ENCODE assay signal across 37 cellular contexts in the genomic region with DNA sequence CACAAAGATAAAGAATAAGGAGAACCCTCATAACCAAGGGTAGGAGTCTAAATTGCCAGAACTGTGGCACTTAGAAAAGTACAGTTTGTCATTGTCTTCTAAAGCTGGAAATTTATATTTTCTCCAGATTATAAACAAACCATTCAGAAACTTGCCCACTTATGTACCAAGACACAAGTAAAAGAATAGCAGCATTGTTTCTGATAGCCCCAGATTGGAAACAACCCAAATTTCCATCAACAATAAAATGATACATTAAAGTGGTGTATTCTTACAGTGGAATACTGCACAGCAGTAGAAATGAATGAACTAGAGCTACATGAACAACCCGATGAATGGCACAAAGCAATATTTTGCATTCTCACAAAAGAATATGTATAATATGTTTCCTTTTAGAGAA.
"Had no signal": no experiment of that assay in that cellular context is flagged by ENCODE, and none has a peak within 500 bp of the region (broad histone marks: within the 10 kb centered on the region; RNA-seq: fewer than 3 reads in every experiment).

No MANE protein-coding gene starts in this region.

- H3K36me3 Mint-ChIP-seq: activated CD4-positive, alpha-beta memory T cell treated with anti-CD3 and anti-CD28 coated beads for 36 hours; activated CD8-positive, alpha-beta memory T cell treated with anti-CD3 and anti-CD28 coated beads, Interleukin-2, amount 10 ng/mL, durations not matched to agents 7 days and 5 days; activated naive CD4-positive, alpha-beta T cell treated with anti-CD3 and anti-CD28 coated beads, Interleukin-2, amount 50 U/mL, for 24 hours; activated naive CD8-positive, alpha-beta T cell treated with anti-CD3 and anti-CD28 coated beads for 36 hours; brain had no signal

- H3K27ac ChIP-seq: adrenal gland, breast epithelium, cardiac muscle cell, coronary artery, dorsolateral prefrontal cortex, gastrocnemius medialis, WERI-Rb-1 had no signal

- H3K4me1 ChIP-seq: adrenal gland, breast epithelium, gastrocnemius medialis had no signal

- H3K4me3 Mint-ChIP-seq: activated CD4-positive, alpha-beta memory T cell treated with anti-CD3 and anti-CD28 coated beads for 36 hours; activated CD4-positive, alpha-beta T cell treated with anti-CD3 and anti-CD28 coated beads for 36 hours; activated CD4-positive, alpha-beta T cell treated with anti-CD3 and anti-CD28 coated beads, Interleukin-2, amount 10 ng/mL, durations not matched to agents 24 days and 14 days; activated CD8-positive, alpha-beta memory T cell treated with anti-CD3 and anti-CD28 coated beads, Interleukin-2, amount 10 ng/mL, durations not matched to agents 7 days and 5 days; activated CD8-positive, alpha-beta T cell treated with anti-CD3 and anti-CD28 coated beads, Interleukin-2, amount 10 ng/mL, durations not matched to agents 7 days and 5 days; activated naive CD4-positive, alpha-beta T cell treated with anti-CD3 and anti-CD28 coated beads for 36 hours; activated naive CD4-positive, alpha-beta T cell treated with anti-CD3 and anti-CD28 coated beads, Interleukin-2, amount 50 U/mL, for 24 hours; activated naive CD8-positive, alpha-beta T cell treated with anti-CD3 and anti-CD28 coated beads for 36 hours; activated naive CD8-positive, alpha-beta T cell treated with anti-CD3 and anti-CD28 coated beads, Interleukin-2, amount 50 U/mL, for 24 hours; activated T-helper 1 cell treated with anti-CD3 and anti-CD28 coated beads, Interleukin-12 subunit alpha, Interleukin-12 subunit beta, Interleukin-2, Interleukin-4 antibody, amounts not matched to agents 30 ng/mL and 10 ng/mL and 1 ng/mL, durations not matched to agents 14 hours and 24 hours and 36 hours; brain; central memory CD8-positive, alpha-beta T cell; dendritic cell treated with granulocyte-macrophage colony-stimulating factor and Interleukin-4, amounts not matched to agents 40 ng/mL and 50 ng/mL, for 4 days; endodermal cell; T-helper 17 cell; T-helper 2 cell treated with Interferon-gamma antibody and Interleukin-4, amounts not matched to agents 5 μg/mL and 100 μg/mL, for 36 hours had no signal

- H3K27ac Mint-ChIP-seq: activated CD4-positive, alpha-beta memory T cell treated with anti-CD3 and anti-CD28 coated beads for 36 hours; activated CD4-positive, alpha-beta T cell treated with anti-CD3 and anti-CD28 coated beads for 36 hours; activated CD4-positive, alpha-beta T cell treated with anti-CD3 and anti-CD28 coated beads, Interleukin-2, amount 10 ng/mL, durations not matched to agents 24 days and 14 days; activated CD8-positive, alpha-beta memory T cell treated with anti-CD3 and anti-CD28 coated beads, Interleukin-2, amount 10 ng/mL, durations not matched to agents 7 days and 5 days; activated CD8-positive, alpha-beta T cell treated with anti-CD3 and anti-CD28 coated beads, Interleukin-2, amount 10 ng/mL, durations not matched to agents 7 days and 5 days; activated naive CD4-positive, alpha-beta T cell treated with anti-CD3 and anti-CD28 coated beads for 36 hours; activated naive CD4-positive, alpha-beta T cell treated with anti-CD3 and anti-CD28 coated beads, Interleukin-2, amount 50 U/mL, for 24 hours; activated naive CD8-positive, alpha-beta T cell treated with anti-CD3 and anti-CD28 coated beads for 36 hours; activated naive CD8-positive, alpha-beta T cell treated with anti-CD3 and anti-CD28 coated beads, Interleukin-2, amount 50 U/mL, for 24 hours; activated T-helper 1 cell treated with anti-CD3 and anti-CD28 coated beads, Interleukin-12 subunit alpha, Interleukin-12 subunit beta, Interleukin-2, Interleukin-4 antibody, amounts not matched to agents 30 ng/mL and 10 ng/mL and 1 ng/mL, durations not matched to agents 14 hours and 24 hours and 36 hours; activated T-helper 2 cell treated with anti-CD3 and anti-CD28 coated beads, Interferon-gamma antibody, Interleukin-2, Interleukin-4, amounts not matched to agents 10 μg/mL and 5 μg/mL and 100 μg/mL, durations not matched to agents 14 hours and 24 hours and 36 hours; dendritic cell treated with granulocyte-macrophage colony-stimulating factor and Interleukin-4, amounts not matched to agents 40 ng/mL and 50 ng/mL, for 4 days; endodermal cell; T-helper 17 cell; T-helper 2 cell treated with Interferon-gamma antibody and Interleukin-4, amounts not matched to agents 5 μg/mL and 100 μg/mL, for 36 hours had no signal

- H3K9me3 ChIP-seq: adrenal gland, gastrocnemius medialis had no signal

- DNase-seq: activated CD4-positive, alpha-beta memory T cell treated with anti-CD3 and anti-CD28 coated beads for 36 hours; activated CD4-positive, alpha-beta T cell treated with anti-CD3 and anti-CD28 coated beads for 36 hours; activated CD4-positive, alpha-beta T cell treated with anti-CD3 and anti-CD28 coated beads, Interleukin-2, amount 10 ng/mL, durations not matched to agents 24 days and 14 days; activated CD4-positive, CD25-positive, alpha-beta regulatory T cell; activated CD4-positive, CD25-positive, alpha-beta regulatory T cell treated with anti-CD3 and anti-CD28 coated beads, Interleukin-2, amount 50 U/mL, for 72 hours; activated CD8-positive, alpha-beta memory T cell treated with anti-CD3 and anti-CD28 coated beads, Interleukin-2, amount 10 ng/mL, durations not matched to agents 7 days and 5 days; activated CD8-positive, alpha-beta memory T cell treated with anti-CD3 and anti-CD28 coated beads, Interleukin-2, amount 50 U/mL, for 4 hours; activated CD8-positive, alpha-beta T cell treated with anti-CD3 and anti-CD28 coated beads, Interleukin-2, amount 10 ng/mL, durations not matched to agents 7 days and 5 days; activated effector memory CD4-positive, alpha-beta T cell treated with anti-CD3 and anti-CD28 coated beads, Interleukin-2, amount 50 U/mL, for 16 hours; activated naive CD4-positive, alpha-beta T cell treated with anti-CD3 and anti-CD28 coated beads for 36 hours; activated naive CD8-positive, alpha-beta T cell treated with anti-CD3 and anti-CD28 coated beads for 36 hours; activated naive CD8-positive, alpha-beta T cell treated with anti-CD3 and anti-CD28 coated beads, Interleukin-2, amount 50 U/mL, for 24 hours; activated T-cell treated with anti-CD3 and anti-CD28 coated beads, Interleukin-2, amount 50 U/mL, for 1 hour; activated T-cell treated with anti-CD3 and anti-CD28 coated beads, Interleukin-2, amount 50 U/mL, for 48 hours; adrenal gland; amygdala; aorta; dorsolateral prefrontal cortex; effector memory CD4-positive, alpha-beta T cell; endodermal cell; foreskin fibroblast; gastrocnemius medialis; T-helper 1 cell; T-helper 17 cell; T1000; WERI-Rb-1 had no signal

- H3K27me3 ChIP-seq: cardiac muscle cell, gastrocnemius medialis had no signal

- H3K9me3 Mint-ChIP-seq: activated CD4-positive, alpha-beta memory T cell treated with anti-CD3 and anti-CD28 coated beads for 36 hours; activated CD4-positive, alpha-beta T cell treated with anti-CD3 and anti-CD28 coated beads, Interleukin-2, amount 10 ng/mL, durations not matched to agents 24 days and 14 days; activated naive CD4-positive, alpha-beta T cell treated with anti-CD3 and anti-CD28 coated beads for 36 hours; activated naive CD4-positive, alpha-beta T cell treated with anti-CD3 and anti-CD28 coated beads, Interleukin-2, amount 50 U/mL, for 24 hours; activated naive CD8-positive, alpha-beta T cell treated with anti-CD3 and anti-CD28 coated beads, Interleukin-2, amount 50 U/mL, for 24 hours; activated T-helper 1 cell treated with anti-CD3 and anti-CD28 coated beads, Interleukin-12 subunit alpha, Interleukin-12 subunit beta, Interleukin-2, Interleukin-4 antibody, amounts not matched to agents 30 ng/mL and 10 ng/mL and 1 ng/mL, durations not matched to agents 14 hours and 24 hours and 36 hours; activated T-helper 2 cell treated with anti-CD3 and anti-CD28 coated beads, Interferon-gamma antibody, Interleukin-2, Interleukin-4, amounts not matched to agents 10 μg/mL and 5 μg/mL and 100 μg/mL, durations not matched to agents 14 hours and 24 hours and 36 hours; central memory CD8-positive, alpha-beta T cell; dendritic cell treated with granulocyte-macrophage colony-stimulating factor and Interleukin-4, amounts not matched to agents 40 ng/mL and 50 ng/mL, for 4 days; T-helper 2 cell treated with Interferon-gamma antibody and Interleukin-4, amounts not matched to agents 5 μg/mL and 100 μg/mL, for 36 hours had no signal

- ATAC-seq: activated CD4-positive, alpha-beta T cell treated with anti-CD3 and anti-CD28 coated beads for 36 hours; activated CD8-positive, alpha-beta memory T cell treated with anti-CD3 and anti-CD28 coated beads, Interleukin-2, amount 10 ng/mL, durations not matched to agents 7 days and 5 days; activated CD8-positive, alpha-beta T cell treated with anti-CD3 and anti-CD28 coated beads, Interleukin-2, amount 10 ng/mL, durations not matched to agents 7 days and 5 days; activated naive CD8-positive, alpha-beta T cell treated with anti-CD3 and anti-CD28 coated beads, Interleukin-2, amount 50 U/mL, for 24 hours; esophagus mucosa; gastrocnemius medialis; T-helper 17 cell had no signal

- H3K36me3 ChIP-seq: adrenal gland, breast epithelium, cardiac muscle cell, gastrocnemius medialis, WERI-Rb-1 had no signal

- H3K4me3 ChIP-seq: adrenal gland, breast epithelium, cardiac muscle cell, coronary artery, dorsolateral prefrontal cortex, gastrocnemius medialis had no signal

- H3K27me3 Mint-ChIP-seq: central memory CD8-positive, alpha-beta T cell; dendritic cell treated with granulocyte-macrophage colony-stimulating factor and Interleukin-4, amounts not matched to agents 40 ng/mL and 50 ng/mL, for 4 days; T-helper 17 cell had no signal

- H3K4me1 Mint-ChIP-seq: activated CD4-positive, alpha-beta T cell treated with anti-CD3 and anti-CD28 coated beads for 36 hours; activated CD4-positive, alpha-beta T cell treated with anti-CD3 and anti-CD28 coated beads, Interleukin-2, amount 10 ng/mL, durations not matched to agents 24 days and 14 days; activated CD8-positive, alpha-beta memory T cell treated with anti-CD3 and anti-CD28 coated beads, Interleukin-2, amount 10 ng/mL, durations not matched to agents 7 days and 5 days; activated naive CD4-positive, alpha-beta T cell treated with anti-CD3 and anti-CD28 coated beads, Interleukin-2, amount 50 U/mL, for 24 hours; activated naive CD8-positive, alpha-beta T cell treated with anti-CD3 and anti-CD28 coated beads for 36 hours; activated naive CD8-positive, alpha-beta T cell treated with anti-CD3 and anti-CD28 coated beads, Interleukin-2, amount 50 U/mL, for 24 hours; brain; central memory CD8-positive, alpha-beta T cell; endodermal cell; T-helper 17 cell had no signal
